8 cellular contexts compared by ENCODE assay signal in genomic region chr7:74454059-74454947, GRCh38. TPM values are rescaled to one million over a fixed set of nuclear protein-coding genes. Genes with fewer than 3 reads are reported as not detected.
A peak's percentile ranks its signal among the peaks of the same experiment; 100 is the strongest.
DNase-seq lines count a peak whose midpoint lies in the region; ATAC-seq and TF ChIP-seq lines count a peak whose summit lies in the region.

No MANE protein-coding gene starts in this region.

- H3K9me3 ChIP-seq in adrenal gland (replicated peaks in 1 of 3) (no peaks in the 10 kb centered on the region), iPS-18c (ENCODE audit: control insufficient read depth, insufficient read depth, low read length) (no peaks in the 10 kb centered on the region)

- no peaks in the 10 kb centered on the region for H3K27me3 ChIP-seq in adrenal gland

- peaks cover 21 to 22% of the 10 kb centered on the region in 2 donors for H3K4me1 ChIP-seq in adrenal gland (replicated peaks in 1 of 2)

- 3 to 29% (median 11%) methylated on average over 2 to 54 of the region's 54 CpGs for WGBS in adrenal gland, 4 donors

- no peaks in the 10 kb centered on the region for H3K36me3 ChIP-seq in adrenal gland (replicated peaks in 1 of 2)

- intact Hi-C loops in adrenal gland (cut with DNase I), result no loop called here

- no peak for ATAC-seq in GM21515 (IDR thresholded peaks at IDR 0.05; ENCODE audit: unreplicated experiment)

- H3K27ac ChIP-seq in adrenal gland, result peak overlapping the region; percentile 71 to 96 (median 92)

- no peak for TF ChIP-seq CTCF in adrenal gland (IDR thresholded peaks at IDR 0.05)

- DNase-seq in activated CD4-positive, alpha-beta T cell treated with anti-CD3 and anti-CD28 coated beads for 48 hours, result peak; percentile 40
- DNase-seq in activated CD4-positive, alpha-beta T cell treated with anti-CD3 and anti-CD28 coated beads for 1 hour, result no peak
- DNase-seq in adrenal gland, result peak in 5 of 7 donors; percentile 29 to 64 (median 39)
- peak; percentile 21 for DNase-seq in stimulated activated CD4-positive, alpha-beta T cell treated with anti-CD3 and anti-CD28 coated beads, Interleukin-4, amount 100 ng/mL, for 1 hour
- no peak for DNase-seq in SKM-1 treated with dmso at 0.1 percent for 144 hours (lab: John Stamatoyannopoulos, UW; ENCODE audit: unreplicated experiment)
- DNase-seq in NCI-H1436 treated with DMSO at 0.1 percent for 48 hours (lab: John Stamatoyannopoulos, UW), result no peak

- TF ChIP-seq POLR2A in adrenal gland (IDR thresholded peaks at IDR 0.05), result no peak

- H3K4me3 ChIP-seq in adrenal gland, result peak overlapping the region in 3 of 4 donors; percentile 28 to 89 (median 86)
- H3K4me3 ChIP-seq in iPS-18c (ENCODE audit: insufficient read depth, low read depth, low read length), result peak overlapping the region; percentile 67

RNA-seq across cellular contexts. Expression of gene GTF2IRD1, which starts 0.6 kb away (rescaled TPM):
- total RNA-seq in adrenal gland, result 10 to 100 TPM; 19.7 to 41.3 (median 25.5) TPM
- polyA plus RNA-seq in adrenal gland, result 10 to 100 TPM; 20.5 to 28.0 (median 27.8) TPM

Comparison
In these comparisons a context has a peak if more than half of its experiments do, and no peak if none do; other contexts are left out.
1. DNase-seq: peak in activated CD4-positive, alpha-beta T cell treated with anti-CD3 and anti-CD28 coated beads for 48 hours (single experiment), adrenal gland (5 of 7) and stimulated activated CD4-positive, alpha-beta T cell treated with anti-CD3 and anti-CD28 coated beads, Interleukin-4, amount 100 ng/mL, for 1 hour (single experiment); none in activated CD4-positive, alpha-beta T cell treated with anti-CD3 and anti-CD28 coated beads for 1 hour (single experiment), SKM-1 treated with dmso at 0.1 percent for 144 hours (single experiment) and NCI-H1436 treated with DMSO at 0.1 percent for 48 hours (single experiment).